10 cellular contexts compared by ENCODE assay signal in the genomic region with DNA sequence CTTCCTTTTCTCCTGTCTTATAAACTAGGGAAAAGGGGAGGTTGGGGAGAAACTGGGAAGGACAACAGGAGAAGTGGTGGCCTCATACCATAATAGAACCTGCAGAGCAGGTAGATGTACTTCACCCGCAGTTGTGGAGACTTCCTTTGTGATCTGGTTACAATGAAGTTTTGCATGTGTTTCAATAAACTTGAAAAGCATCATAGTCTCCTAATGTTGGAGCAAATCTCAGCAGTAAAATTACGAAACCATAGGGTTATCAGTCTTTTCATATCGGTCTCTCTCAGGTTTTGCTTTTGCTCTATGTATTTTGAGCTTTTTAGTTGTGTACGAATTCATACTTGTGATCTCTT. TPM values are rescaled to one million over a fixed set of nuclear protein-coding genes. Genes with fewer than 3 reads are reported as not detected.
DNase-seq lines count a peak whose midpoint lies in the region; ATAC-seq and TF ChIP-seq lines count a peak whose summit lies in the region.
"Had no signal": no experiment of that assay in that cellular context is flagged by ENCODE, and none has a peak within 500 bp of the region (broad histone marks: within the 10 kb centered on the region; RNA-seq: fewer than 3 reads in every experiment).

No MANE protein-coding gene starts in this region.

- no peak for TF ChIP-seq EP300 in stomach (IDR thresholded peaks at IDR 0.05)

- H3K27ac ChIP-seq in iPS-20b (ENCODE audit: low read length) (no peak overlapping the region), stomach (no peak overlapping the region), adrenal gland (peak overlapping the region in 1 of 5 donors; percentile 71)

- ATAC-seq in activated T-cell treated with anti-CD3 and anti-CD28 coated beads, Interleukin-2, amount 50 U/mL, for 72 hours (replicated peaks in 1 of 2), result no peak
- no peak for ATAC-seq in activated B cell treated with CpG ODN at 0.5 μM for 24 hours (ENCODE audit: low read depth)

- CTCF ChIA-PET in activated B cell treated with CpG ODN at 0.5 μM for 24 hours (lab: Charles Lee), result interaction anchor here (0.7 to 1.0 kb wide), 4 partner anchors 140 to 494 kb away, joined by 3 to 5 read pairs (median 5); no protein-coding TSS in a partner anchor

- H3K36me3 Mint-ChIP-seq in activated T-cell treated with anti-CD3 and anti-CD28 coated beads, Interleukin-2, amount 50 U/mL, for 72 hours (ENCODE audit: insufficient read depth in 2 of 2), result peaks cover 2 to 5% of the 10 kb centered on the region in 2 donors
- no peaks in the 10 kb centered on the region for H3K36me3 Mint-ChIP-seq in activated B cell treated with CpG ODN at 0.5 μM for 24 hours (ENCODE audit: low read depth)

- peaks cover 25% of the 10 kb centered on the region for H3K4me1 Mint-ChIP-seq in activated T-cell treated with anti-CD3 and anti-CD28 coated beads, Interleukin-2, amount 50 U/mL, for 72 hours (ENCODE audit: low read depth)
- peaks cover 10% of the 10 kb centered on the region for H3K4me1 Mint-ChIP-seq in activated B cell treated with CpG ODN at 0.5 μM for 24 hours

- POLR2A ChIA-PET in activated B cell treated with CpG ODN at 0.5 μM for 24 hours (lab: Charles Lee), result interaction anchor here (0.5 to 1.7 kb wide), 5 partner anchors 21 to 299 kb away, joined by 3 to 7 read pairs (median 4); a partner anchor contains a TSS

- TF ChIP-seq POLR2A in stomach (IDR thresholded peaks at IDR 0.05) (no peak), adrenal gland (IDR thresholded peaks at IDR 0.05) (no peak)

- H3K9me3 ChIP-seq in iPS-20b (ENCODE audit: insufficient read depth, low read depth, low read length), result no peaks in the 10 kb centered on the region
- no peaks in the 10 kb centered on the region for H3K9me3 ChIP-seq in stomach
- no peaks in the 10 kb centered on the region for H3K9me3 ChIP-seq in adrenal gland (replicated peaks in 1 of 3)

- H3K27ac Mint-ChIP-seq in activated T-cell treated with anti-CD3 and anti-CD28 coated beads, Interleukin-2, amount 50 U/mL, for 72 hours, result no peak overlapping the region
- no peak overlapping the region for H3K27ac Mint-ChIP-seq in activated B cell treated with CpG ODN at 0.5 μM for 24 hours

- H3K4me3 ChIP-seq in iPS-20b (ENCODE audit: low read length) (peak overlapping the region; percentile 88), stomach (peak overlapping the region; percentile 59 to 83 (median 66)), adrenal gland (peak overlapping the region in 1 of 4 donors; percentile 95)

- H3K27me3 Mint-ChIP-seq in activated T-cell treated with anti-CD3 and anti-CD28 coated beads, Interleukin-2, amount 50 U/mL, for 72 hours (ENCODE audit: low read depth), result peaks cover 21% of the 10 kb centered on the region
- no peaks in the 10 kb centered on the region for H3K27me3 Mint-ChIP-seq in activated B cell treated with CpG ODN at 0.5 μM for 24 hours

- H3K27me3 ChIP-seq in iPS-20b (ENCODE audit: insufficient read depth, low read length) (no peaks in the 10 kb centered on the region; the same call in none of the 2 replicates), stomach (no peaks in the 10 kb centered on the region), adrenal gland (no peaks in the 10 kb centered on the region)

- no peak for TF ChIP-seq CTCF in activated B cell treated with CpG ODN at 0.5 μM for 24 hours (IDR thresholded peaks at IDR 0.05)
- TF ChIP-seq CTCF in stomach (IDR thresholded peaks at IDR 0.05), result no peak
- no peak for TF ChIP-seq CTCF in adrenal gland (IDR thresholded peaks at IDR 0.05)
- TF ChIP-seq CTCF in GM10266 (IDR thresholded peaks at IDR 0.05; ENCODE audit: control insufficient read depth, insufficient read depth, low read depth, missing control alignments), result no peak

- WGBS in stomach, 5 donors, result 38 to 51% (median 45%) methylated on average over 4 of the region's 4 CpGs
- 33 to 40% (median 36%) methylated on average over 4 of the region's 4 CpGs for WGBS in adrenal gland, 4 donors

- no peaks in the 10 kb centered on the region for H3K9me3 Mint-ChIP-seq in activated T-cell treated with anti-CD3 and anti-CD28 coated beads, Interleukin-2, amount 50 U/mL, for 72 hours
- H3K9me3 Mint-ChIP-seq in activated B cell treated with CpG ODN at 0.5 μM for 24 hours, result no peaks in the 10 kb centered on the region

- peaks cover 5% of the 10 kb centered on the region; the same call in 1 of the 2 replicates for H3K4me1 ChIP-seq in iPS-20b (ENCODE audit: insufficient read depth, low read length)
- H3K4me1 ChIP-seq in stomach, result peaks cover 9 to 31% (median 24%) of the 10 kb centered on the region in 4 donors
- peaks cover 15 to 17% of the 10 kb centered on the region in 2 donors for H3K4me1 ChIP-seq in adrenal gland (replicated peaks in 1 of 2)

- no peak for DNase-seq in activated T-cell treated with anti-CD3 and anti-CD28 coated beads, Interleukin-2, amount 50 U/mL, for 72 hours
- no peak for DNase-seq in activated T-cell treated with anti-CD3 and anti-CD28 coated beads, Interleukin-2, amount 50 U/mL, for 48 hours
- DNase-seq in activated B cell treated with CpG ODN at 0.5 μM for 24 hours, result no peak
- no peak for DNase-seq in stomach
- DNase-seq in adrenal gland, result no peak
- no peak for DNase-seq in GM10266 (ENCODE audit: extremely low spot score)
- DNase-seq in T-helper 9 cell, result no peak
- DNase-seq: DMS153, NCI-H1417 treated with DMSO at 0.1 percent for 48 hours had no signal

- H3K9ac ChIP-seq in iPS-20b (ENCODE audit: low read depth, low read length), result peak overlapping the region; percentile 81; the same call in 1 of the 2 replicates

- peak overlapping the region; percentile 91 to 96 for H3K4me3 Mint-ChIP-seq in activated T-cell treated with anti-CD3 and anti-CD28 coated beads, Interleukin-2, amount 50 U/mL, for 72 hours
- peak overlapping the region; percentile 85 for H3K4me3 Mint-ChIP-seq in activated B cell treated with CpG ODN at 0.5 μM for 24 hours

- intact Hi-C loops in activated B cell treated with CpG ODN at 0.5 μM for 24 hours (cut with micrococcal nuclease), result loop anchor here (5.0 to 10.0 kb wide), 4 partner anchors 67 to 654 kb away; a partner anchor contains a TSS
- intact Hi-C loops in stomach (cut with DNase I; ENCODE audit: low total_unique reads), result no loop called here
- intact Hi-C loops in adrenal gland (cut with DNase I), result loop anchor here in 1 of 2 donors (10.0 kb wide), 1 partner anchor 364 kb away; no protein-coding TSS in a partner anchor

- H3K36me3 ChIP-seq in iPS-20b (ENCODE audit: insufficient read depth, low read depth, low read length), result no peaks in the 10 kb centered on the region
- no peaks in the 10 kb centered on the region for H3K36me3 ChIP-seq in stomach
- H3K36me3 ChIP-seq in adrenal gland (replicated peaks in 1 of 2), result no peaks in the 10 kb centered on the region

RNA-seq across cellular contexts. Expression of a gene that starts 30.5 kb away (rescaled TPM):
- total RNA-seq in activated T-cell treated with anti-CD3 and anti-CD28 coated beads, Interleukin-2, amount 50 U/mL, for 72 hours, result under 1 TPM; 0.72 to 0.90 TPM
- total RNA-seq in activated B cell treated with CpG ODN at 0.5 μM for 24 hours (1.2 and 1.5 TPM in 2 replicates), stomach (100 to 1,000 TPM in 1 of 5 donors, 10 to 100 TPM in 2, 1 to 10 TPM in 2; 4.6 to 138 (median 61.3) TPM), adrenal gland (1 to 10 TPM; 1.1 to 5.1 (median 2.1) TPM)
- polyA plus RNA-seq in stomach (1 to 10 TPM in 2 of 3 donors, under 1 TPM in 1; 0.48 to 2.0 (median 2.0) TPM), adrenal gland (1 to 10 TPM in 2 of 3 donors, under 1 TPM in 1; 0.48 to 2.1 (median 1.7) TPM)
